In the genomic region with DNA sequence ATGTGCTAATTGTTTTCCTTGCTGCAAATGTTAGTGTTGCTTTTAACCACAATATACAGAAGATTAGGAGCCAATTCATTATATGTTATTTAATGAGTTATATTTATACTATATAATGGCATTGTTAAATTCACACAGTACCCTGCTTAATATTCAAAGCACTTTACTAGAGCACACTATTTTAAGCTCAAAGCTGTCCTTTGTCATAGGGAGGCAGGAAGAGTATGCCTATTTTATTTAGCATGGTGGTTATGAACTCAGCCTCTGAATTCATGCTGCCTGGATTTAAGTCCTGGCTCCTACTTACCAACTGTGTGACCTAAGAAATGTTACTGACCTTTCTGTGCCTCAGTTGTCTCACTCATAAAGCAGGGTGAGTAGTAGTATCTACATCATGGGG, we compare ENCODE assay signal across 25 cellular contexts.
"Had no signal": no experiment of that assay in that cellular context is flagged by ENCODE, and none has a peak within 500 bp of the region (broad histone marks: within the 10 kb centered on the region; RNA-seq: fewer than 3 reads in every experiment).

No MANE protein-coding gene starts in this region.

- H3K4me1 ChIP-seq: parathyroid adenoma, psoas muscle, right lobe of liver, stomach, thyroid gland, transverse colon, upper lobe of left lung, vagina had no signal

- H3K27ac ChIP-seq: parathyroid adenoma, psoas muscle, right lobe of liver, stomach, testis, thyroid gland, transverse colon, upper lobe of left lung, vagina had no signal

- FAIRE-seq: keratinocyte had no signal

- H3K9me3 ChIP-seq: mucosa of descending colon, psoas muscle, right lobe of liver, stomach, testis, thyroid gland, transverse colon, upper lobe of left lung, vagina had no signal

- H3K4me3 ChIP-seq: lung, mucosa of descending colon, psoas muscle, right lobe of liver, smooth muscle cell, stomach, testis, thyroid gland, transverse colon, upper lobe of left lung, vagina had no signal

- DNase-seq: hippocampal formation; kidney glomerular epithelial cell; left cardiac atrium; midbrain; mucosa of descending colon; naive thymus-derived CD4-positive, alpha-beta T cell; psoas muscle; right lobe of liver; stimulated activated CD4-positive, alpha-beta T cell treated with anti-CD3 and anti-CD28 coated beads, Interleukin-12 subunit alpha, Interleukin-12 subunit beta, amount 100 ng/mL, for 4 hours; stimulated activated CD4-positive, alpha-beta T cell treated with anti-CD3 and anti-CD28 coated beads, Interleukin-15, amount 100 ng/mL, for 24 hours; stimulated activated CD4-positive, alpha-beta T cell treated with anti-CD3 and anti-CD28 coated beads, Interleukin-2, amount 100 ng/mL, for 24 hours; stimulated activated CD4-positive, alpha-beta T cell treated with anti-CD3 and anti-CD28 coated beads, Interleukin-4, amount 100 ng/mL, for 1 hour; stimulated activated naive B cell treated with anti-CD40 and anti-IgM and Interleukin-4, amounts not matched to agents 10 μg/mL and 1 μg/mL and 100 μg/mL, for 72 hours; stimulated activated naive CD8-positive, alpha-beta T cell treated with anti-CD3 and anti-CD28 coated beads, Interleukin-15, Interleukin-2, amounts not matched to agents 100 U/mL and 50 U/mL, for 24 hours; stomach; testis; thyroid gland; transverse colon had no signal

- ATAC-seq: left lobe of liver; mucosa of descending colon; naive thymus-derived CD4-positive, alpha-beta T cell; psoas muscle; right lobe of liver; stimulated activated naive B cell treated with anti-CD40 and anti-IgM and Interleukin-4, amounts not matched to agents 10 μg/mL and 1 μg/mL and 100 μg/mL, for 72 hours; stimulated activated naive CD8-positive, alpha-beta T cell treated with anti-CD3 and anti-CD28 coated beads, Interleukin-15, Interleukin-2, amounts not matched to agents 100 U/mL and 50 U/mL, for 24 hours had no signal

- H3K27me3 ChIP-seq: right lobe of liver, stomach, testis, thyroid gland, transverse colon, upper lobe of left lung, vagina had no signal

- H3K36me3 ChIP-seq: right lobe of liver, stomach, thyroid gland, transverse colon, upper lobe of left lung, vagina had no signal
